In the genomic region with DNA sequence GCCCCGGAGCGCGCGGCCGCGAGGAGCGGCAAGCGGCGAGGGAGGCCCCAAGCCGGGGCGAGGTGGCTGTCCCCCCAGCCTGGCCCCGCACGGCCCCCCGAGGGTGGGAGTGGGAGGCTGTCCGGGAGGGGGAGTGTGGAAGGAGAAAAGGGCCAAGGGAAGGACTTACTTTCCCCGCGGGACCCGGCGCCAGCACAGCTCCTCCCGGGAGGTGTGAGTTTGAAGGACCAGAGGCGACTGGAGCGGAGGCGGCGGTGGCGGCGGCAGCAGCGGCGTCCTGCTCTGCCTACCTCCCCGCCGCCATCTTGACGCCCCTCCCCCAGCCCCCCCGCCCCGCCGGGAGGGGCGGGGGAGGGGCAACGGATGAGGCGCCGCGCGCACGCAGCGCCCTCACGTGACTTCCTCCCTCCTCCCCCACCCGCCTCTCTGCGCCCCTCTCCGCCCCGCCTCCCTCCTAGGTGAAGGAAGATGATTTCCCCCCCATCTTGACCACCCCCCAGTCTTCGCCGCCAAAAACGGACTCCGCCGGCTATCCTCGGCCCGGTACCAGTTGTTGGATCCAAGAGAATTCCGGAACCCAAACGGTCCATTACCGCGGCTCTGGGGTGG, we compare ENCODE assay signal across 8 cellular contexts. TPM values are rescaled to one million over a fixed set of nuclear protein-coding genes. Genes with fewer than 3 reads are reported as not detected.
DNase-seq lines count a peak whose midpoint lies in the region; ATAC-seq, FAIRE-seq and TF ChIP-seq lines count a peak whose summit lies in the region.

Gene SBNO1 (minus strand): TSS at position 316 of the 609 bp plus-strand sequence. CDS start 14,406 bp downstream, outside the sequence.

- DNase-seq in GM10266 (ENCODE audit: extremely low spot score) (peak; percentile 95), NCI-H1694 (lab: John Stamatoyannopoulos, UW) (peak; percentile 70), T-helper 17 cell (peak; percentile 77 to 92 (median 90)), astrocyte (ENCODE audit: low read depth) (peak; percentile 63), hippocampal formation (lab: John Stamatoyannopoulos, UW) (peak; percentile 93 to 95), sciatic nerve (ENCODE audit: low spot score) (peak; percentile 95), ecto neural progenitor cell (ENCODE audit: low spot score) (no peak)

- H3K9me3 Mint-ChIP-seq in astrocyte (ENCODE audit: unreplicated experiment): no peaks in the 10 kb centered on the region

- H3K4me1 ChIP-seq in astrocyte (ENCODE audit: insufficient read depth, low read length): peaks cover 10% of the 10 kb centered on the region

- ATAC-seq in HG02759 (IDR thresholded peaks at IDR 0.05; ENCODE audit: unreplicated experiment) (peak; percentile 44), T-helper 17 cell (peak; percentile 69), sciatic nerve (peak; percentile 95)

- peaks cover 49% of the 10 kb centered on the region for H3K79me2 ChIP-seq in astrocyte (ENCODE audit: insufficient read depth, low read length)

- H3K36me3 ChIP-seq in astrocyte (ENCODE audit: insufficient read depth, low read length): no peaks in the 10 kb centered on the region

- H3K27ac Mint-ChIP-seq in T-helper 17 cell: peak within 1 kb of the TSS; percentile 96
- H3K27ac Mint-ChIP-seq in astrocyte (ENCODE audit: unreplicated experiment): peak within 1 kb of the TSS; percentile 95

- TF ChIP-seq CTCF in GM10266 (IDR thresholded peaks at IDR 0.05; ENCODE audit: control insufficient read depth, insufficient read depth, low read depth, missing control alignments) (no peak), astrocyte (IDR thresholded peaks at IDR 0.05; ENCODE audit: insufficient read depth, low read depth, low read length) (no peak)

- peak within 1 kb of the TSS; percentile 86 for H3K4me3 ChIP-seq in astrocyte (ENCODE audit: insufficient read depth, low read depth, low read length)

- peak within 1 kb of the TSS; percentile 89 for H3K9ac ChIP-seq in astrocyte (ENCODE audit: low read length)

- peak within 1 kb of the TSS; percentile 78 for H2AFZ ChIP-seq in astrocyte (ENCODE audit: low read depth, low read length)

- H3K27ac ChIP-seq in astrocyte (ENCODE audit: low read depth, low read length): peak within 1 kb of the TSS; percentile 94

- H3K36me3 Mint-ChIP-seq in T-helper 17 cell (ENCODE audit: low read depth): no peaks in the 10 kb centered on the region
- H3K36me3 Mint-ChIP-seq in astrocyte (ENCODE audit: low read depth, unreplicated experiment): peaks cover 3% of the 10 kb centered on the region

- H3K27me3 Mint-ChIP-seq in T-helper 17 cell (no peaks in the 10 kb centered on the region), astrocyte (ENCODE audit: low read depth, unreplicated experiment) (no peaks in the 10 kb centered on the region)

- H3K4me2 ChIP-seq in astrocyte (ENCODE audit: low read length): peak within 1 kb of the TSS; percentile 99

- peak within 1 kb of the TSS; percentile 98 for H3K4me3 Mint-ChIP-seq in T-helper 17 cell
- H3K4me3 Mint-ChIP-seq in astrocyte (ENCODE audit: unreplicated experiment): peak within 1 kb of the TSS; percentile 91

- no peaks in the 10 kb centered on the region for H3K27me3 ChIP-seq in astrocyte (ENCODE audit: insufficient read depth, low read length)

- H4K20me1 ChIP-seq in astrocyte (ENCODE audit: insufficient read depth, low read length): peaks cover 38% of the 10 kb centered on the region

- FAIRE-seq in astrocyte (lab: Jason Lieb, UNC): no peak

- peaks cover 18% of the 10 kb centered on the region for H3K4me1 Mint-ChIP-seq in T-helper 17 cell
- H3K4me1 Mint-ChIP-seq in astrocyte (ENCODE audit: low read depth, unreplicated experiment): no peaks in the 10 kb centered on the region

- intact Hi-C loops in sciatic nerve (cut with DNase I): no loop called here

- H3K9me3 ChIP-seq in T-helper 17 cell (ENCODE audit: control insufficient read depth, low read length, poor library complexity, severe bottlenecking) (no peaks in the 10 kb centered on the region), astrocyte (ENCODE audit: insufficient read depth, low read depth, low read length) (no peaks in the 10 kb centered on the region)

RNA-seq across cellular contexts. Expression of gene SBNO1, which starts in this region (rescaled TPM):
- total RNA-seq in T-helper 17 cell (10 to 100 TPM; 29.5 to 33.6 TPM), astrocyte (45.9 and 50.4 TPM in 2 replicates), sciatic nerve (32.3 TPM)

Comparison
In these comparisons a context has a peak if more than half of its experiments do, and no peak if none do; other contexts are left out.
1. ATAC-seq: peak in every context shown above with its lines; median percentile 95 in sciatic nerve; 69 in T-helper 17 cell; 44 in HG02759.